In genomic region chr13:28754698-28755545, GRCh38 we compare ENCODE assay signal across 8 cellular contexts. TPM values are rescaled to one million over a fixed set of nuclear protein-coding genes. Genes with fewer than 3 reads are reported as not detected.
DNase-seq lines count a peak whose midpoint lies in the region; ATAC-seq, FAIRE-seq and TF ChIP-seq lines count a peak whose summit lies in the region.

No MANE protein-coding gene starts in this region.

- no peak overlapping the region for H2BK15ac ChIP-seq in H1 (ENCODE audit: low read length)

- H3K18ac ChIP-seq in H1 (ENCODE audit: extremely low read depth, low read length) = peak overlapping the region; percentile 43; the same call in 1 of the 2 replicates

- H3K56ac ChIP-seq in H1 (replicated peaks; ENCODE audit: insufficient read length, low read depth, low read length) = no peak overlapping the region

- H3K4ac ChIP-seq in H1 (replicated peaks; ENCODE audit: insufficient read length, low read depth, low read length) = no peak overlapping the region

- H4K5ac ChIP-seq in H1 (ENCODE audit: insufficient read length, low read depth, low read length) = peak overlapping the region; percentile 40

- POLR2A ChIA-PET in H1 (lab: Charles Lee; ENCODE audit: partially characterized antibody) = interaction anchor here (0.7 to 1.1 kb wide), 4 partner anchors 8 to 21 kb away, joined by 3 read pairs; no protein-coding TSS in a partner anchor
- POLR2A ChIA-PET in naive thymus-derived CD4-positive, alpha-beta T cell (lab: Charles Lee) = no interaction called here

- peak; percentile 47 to 60 for TF ChIP-seq RAD21 in H1 (IDR thresholded peaks at IDR 0.05 in 1 of 2, conservative IDR thresholded peaks at IDR 0.05 in 1 of 2; ENCODE audit: low read depth in 2 of 2, low read length in 2 of 2)

- no peaks in the 10 kb centered on the region for H3K23me2 ChIP-seq in H1 (ENCODE audit: low read depth, low read length)

- no peaks in the 10 kb centered on the region for H4K20me1 ChIP-seq in H1 (replicated peaks in 1 of 2; ENCODE audit: control insufficient read depth in 1 of 2, insufficient read depth in 2 of 2, low read length in 2 of 2)

- peak overlapping the region; percentile 13 for H2BK120ac ChIP-seq in H1 (replicated peaks; ENCODE audit: low read depth, low read length)

- H3K36me3 ChIP-seq in H1 (ENCODE audit: control insufficient read depth in 2 of 4, insufficient read depth in 4 of 4, low read length in 3 of 4) (no peaks in the 10 kb centered on the region; a peak in 1 of 8 replicates), MG63 (no peaks in the 10 kb centered on the region)
- no peaks in the 10 kb centered on the region for H3K36me3 ChIP-seq in naive thymus-derived CD4-positive, alpha-beta T cell (ENCODE audit: control insufficient read depth in 2 of 3, insufficient read depth in 3 of 3, low read length in 3 of 3)

- TF ChIP-seq EP300 in H1 (IDR thresholded peaks at IDR 0.05; ENCODE audit: borderline replicate concordance in 1 of 2, low read depth in 2 of 2, low read length in 2 of 2) = no peak

- no peak overlapping the region for H3K23ac ChIP-seq in H1 (ENCODE audit: insufficient read length)

- peak overlapping the region; percentile 91 for H2AFZ ChIP-seq in H1 (ENCODE audit: low read length)

- CTCF ChIA-PET in H1 (lab: Charles Lee; ENCODE audit: partially characterized antibody) = interaction anchor here (0.6 to 2.7 kb wide), 9 partner anchors 9 to 42 kb away, joined by 3 to 10 read pairs (median 3); no protein-coding TSS in a partner anchor
- CTCF ChIA-PET in naive thymus-derived CD4-positive, alpha-beta T cell (lab: Charles Lee) = interaction anchor here (0.7 kb wide), 1 partner anchor 42 kb away, joined by 3 read pairs; no protein-coding TSS in a partner anchor

- peak overlapping the region; percentile 84; the same call in 1 of the 2 replicates for H2AK5ac ChIP-seq in H1 (ENCODE audit: low read depth, low read length)

- H3K14ac ChIP-seq in H1 (ENCODE audit: insufficient read length) = no peak overlapping the region

- TF ChIP-seq POLR2A in H1 (IDR thresholded peaks at IDR 0.05; ENCODE audit: control extremely low read depth in 1 of 2, low read depth in 2 of 2, low read length in 2 of 2) = no peak

- H3K79me1 ChIP-seq in H1 (ENCODE audit: low read depth, low read length) = no peaks in the 10 kb centered on the region

- peaks cover 0 to 33% (median 15%) of the 10 kb centered on the region in 11 donors for H3K9me3 Mint-ChIP-seq in naive thymus-derived CD4-positive, alpha-beta T cell

- peaks cover 0 to 20% (median 7%) of the 10 kb centered on the region in 5 donors for H3K36me3 Mint-ChIP-seq in naive thymus-derived CD4-positive, alpha-beta T cell

- peak; percentile 50 for ATAC-seq in naive thymus-derived CD4-positive, alpha-beta T cell
- ATAC-seq in HG03108 (IDR thresholded peaks at IDR 0.05; ENCODE audit: unreplicated experiment) = no peak
- ATAC-seq in HG03469 (IDR thresholded peaks at IDR 0.05; ENCODE audit: unreplicated experiment) = no peak

- peaks cover 24 to 34% (median 29%) of the 10 kb centered on the region in 7 donors for H3K4me1 Mint-ChIP-seq in naive thymus-derived CD4-positive, alpha-beta T cell

- WGBS in H1 (ENCODE audit: extremely low coverage in 1 of 2, insufficient coverage in 1 of 2, insufficient read length in 1 of 2, insufficient replicate concordance in 2 of 2, low coverage in 1 of 2, low lambda C conversion rate in 2 of 2, missing lambda C conversion rate in 1 of 2), 2 experiments = 85% methylated on average over 32 of the region's 32 CpGs; no CpG with 5 or more reads in 1 of the 2 experiments

- FAIRE-seq in H1 (lab: Jason Lieb, UNC) = no peak

- H3K4me2 ChIP-seq in H1 (ENCODE audit: insufficient read depth in 1 of 2, low read depth in 2 of 2, low read length in 2 of 2) = no peak overlapping the region

- H2BK5ac ChIP-seq in H1 (ENCODE audit: low read depth, low read length) = peak overlapping the region; percentile 90; the same call in 1 of the 2 replicates

- TF ChIP-seq CTCF in GM10266 (IDR thresholded peaks at IDR 0.05; ENCODE audit: control insufficient read depth, insufficient read depth, low read depth, missing control alignments) (no peak), H1 (IDR thresholded peaks at IDR 0.05; ENCODE audit: control extremely low read depth in 1 of 3, insufficient read depth in 1 of 3, low read depth in 1 of 3, low read length in 3 of 3) (peak; percentile 50 to 72 (median 59))

- H3K4me1 ChIP-seq in H1 (replicated peaks in 1 of 4; ENCODE audit: control insufficient read depth in 3 of 4, insufficient read depth in 4 of 4, low read length in 3 of 4) = peaks cover 3 to 11% (median 4%) of the 10 kb centered on the region in 4 experiments
- peaks cover 0 to 9% of the 10 kb centered on the region in 2 donors for H3K4me1 ChIP-seq in naive thymus-derived CD4-positive, alpha-beta T cell (ENCODE audit: control insufficient read depth in 2 of 2, insufficient read depth in 2 of 2, low read length in 2 of 2)

- H3K27ac Mint-ChIP-seq in naive thymus-derived CD4-positive, alpha-beta T cell = peak overlapping the region; percentile 54 to 96 (median 85)

- H3K9me3 ChIP-seq in H1 (ENCODE audit: insufficient read depth in 2 of 2, low read depth in 1 of 2, low read length in 1 of 2) (0 out of 4 replicates have a peak, but pooled peaks cover 0 to 2% of the 10 kb centered on the region in 2 experiments), MG63 (peaks cover 5% of the 10 kb centered on the region; the same call in 1 of the 2 replicates)
- peaks cover 0 to 12% (median 0%) of the 10 kb centered on the region in 3 experiments for H3K9me3 ChIP-seq in naive thymus-derived CD4-positive, alpha-beta T cell (ENCODE audit: control insufficient read depth in 2 of 3, low read length in 3 of 3)

- H3K27ac ChIP-seq in H1 (ENCODE audit: low read depth, low read length) = peak overlapping the region; percentile 45; the same call in 1 of the 2 replicates
- peak overlapping the region; percentile 59 for H3K27ac ChIP-seq in naive thymus-derived CD4-positive, alpha-beta T cell (ENCODE audit: low read depth, low read length)

- intact Hi-C loops in naive thymus-derived CD4-positive, alpha-beta T cell (cut with micrococcal nuclease) = no loop called here

- peak overlapping the region; percentile 95; the same call in 1 of the 2 replicates for H2BK20ac ChIP-seq in H1 (ENCODE audit: low read length)

- DNase-seq in GM10266 (ENCODE audit: extremely low spot score) = peak; percentile 20
- peak; percentile 67 for DNase-seq in OCI-M1 (lab: John Stamatoyannopoulos, UW)
- peak in 1 of 2 experiments; percentile 57 for DNase-seq in H1 (ENCODE audit: low read depth in 1 of 2, low spot score in 2 of 2)
- DNase-seq in naive thymus-derived CD4-positive, alpha-beta T cell = no peak
- no peak for DNase-seq in MG63
- DNase-seq in glomerular visceral epithelial cell (ENCODE audit: extremely low spot score) = no peak

- H3K27me3 ChIP-seq in H1 (replicated peaks in 1 of 4; ENCODE audit: control insufficient read depth in 3 of 4, extremely low read depth in 1 of 4, insufficient read depth in 3 of 4, low read length in 3 of 4) (0 out of 7 replicates have a peak, but pooled peaks cover 0 to 2% (median 0%) of the 10 kb centered on the region in 4 experiments), MG63 (no peaks in the 10 kb centered on the region)
- H3K27me3 ChIP-seq in naive thymus-derived CD4-positive, alpha-beta T cell (ENCODE audit: control insufficient read depth in 2 of 2, insufficient read depth in 2 of 2, low read length in 2 of 2) = no peaks in the 10 kb centered on the region

- peak overlapping the region; percentile 78; the same call in 1 of the 2 replicates for H4K8ac ChIP-seq in H1 (ENCODE audit: extremely low read depth, insufficient read depth, low read length)

- H3K4me3 ChIP-seq in H1 (ENCODE audit: extremely low read depth in 1 of 4, insufficient read depth in 2 of 4, low read depth in 3 of 4, low read length in 4 of 4) (no peak overlapping the region), MG63 (no peak overlapping the region)
- H3K4me3 ChIP-seq in naive thymus-derived CD4-positive, alpha-beta T cell (ENCODE audit: low read length) = peak overlapping the region; percentile 21

- no peaks in the 10 kb centered on the region for H3K79me2 ChIP-seq in H1 (ENCODE audit: control insufficient read depth in 1 of 2, insufficient read depth in 2 of 2, low read length in 2 of 2)

- peak overlapping the region; percentile 65 to 85 (median 77) for H3K4me3 Mint-ChIP-seq in naive thymus-derived CD4-positive, alpha-beta T cell

- H3K9ac ChIP-seq in H1 (replicated peaks in 1 of 4; ENCODE audit: extremely low read depth in 1 of 4, low read depth in 3 of 4, low read length in 3 of 4) = no peak overlapping the region; a peak in 1 of 7 replicates

- peak overlapping the region; percentile 98 for H2BK12ac ChIP-seq in H1 (ENCODE audit: low read depth, low read length)

- H3K27me3 Mint-ChIP-seq in naive thymus-derived CD4-positive, alpha-beta T cell = no peaks in the 10 kb centered on the region

- peak overlapping the region; percentile 83 for H4K91ac ChIP-seq in H1 (replicated peaks; ENCODE audit: insufficient read length, low read length)

TF ChIP-seq in H1, 55 proteins besides CTCF, POLR2A, EP300 and RAD21 (continues in another document):
- no peak for TF ChIP-seq CBX8 (IDR thresholded peaks at IDR 0.05; ENCODE audit: borderline replicate concordance, low read depth, low read length)
- TF ChIP-seq HDAC2 (IDR thresholded peaks at IDR 0.05; ENCODE audit: borderline replicate concordance in 1 of 2, low read depth in 2 of 2, low read length in 2 of 2) = no peak
- no peak for TF ChIP-seq RBBP5 (IDR thresholded peaks at IDR 0.05; ENCODE audit: borderline replicate concordance, low read depth, low read length)
- TF ChIP-seq TCF12 (IDR thresholded peaks at IDR 0.05; ENCODE audit: low read depth, low read length) = no peak
- no peak for TF ChIP-seq MAFK (IDR thresholded peaks at IDR 0.05; ENCODE audit: low read depth, low read length)
- no peak for TF ChIP-seq CHD1 (IDR thresholded peaks at IDR 0.05; ENCODE audit: low read depth, low read length)
- TF ChIP-seq CBX5 (IDR thresholded peaks at IDR 0.05; ENCODE audit: low read depth, low read length) = no peak
- TF ChIP-seq EGR1 (IDR thresholded peaks at IDR 0.05; ENCODE audit: borderline replicate concordance, low read depth, low read length) = no peak

RNA-seq across cellular contexts. Expression of gene SLC46A3, which starts 36.2 kb away (rescaled TPM):
- total RNA-seq in H1 (2021; fragmentation: NEBNext Ultra II Directional; extraction: Animal tissue kit (Norgen Biotek cat#: 25700)) = 0.31 and 0.39 TPM in 2 replicates
- 0.50 and 0.67 TPM in 2 replicates for polyA plus RNA-seq in H1 (2011; rRNA removed)
- polyA plus RNA-seq in H1 (2011; cell fraction: cytosol; rRNA removed) = 0.56 TPM
- 0.24 TPM for polyA plus RNA-seq in H1 (2011; cell fraction: nucleus; rRNA removed)
- 0.22 to 0.37 TPM (median 0.31 TPM) in 4 replicates for polyA plus RNA-seq in H1 (2012, experiment 1 of 2)
- 0.09 TPM for polyA plus RNA-seq in H1 (2012, experiment 2 of 2)
- polyA plus RNA-seq in H1 (2013, experiment 1 of 2) = 1.1 TPM
- 1.1 TPM for polyA plus RNA-seq in H1 (2013, experiment 2 of 2)
- 0.27 and 0.91 TPM in 2 replicates for polyA minus RNA-seq in H1 (2011; rRNA and poly(A)+ RNA removed)
- not detected for polyA minus RNA-seq in H1 (2011; cell fraction: cytosol; rRNA and poly(A)+ RNA removed)
- polyA minus RNA-seq in H1 (2011; cell fraction: nucleus; rRNA and poly(A)+ RNA removed) = 0.30 TPM
- total RNA-seq in naive thymus-derived CD4-positive, alpha-beta T cell = 10 to 100 TPM; 11.1 to 23.6 (median 12.0) TPM
- 10 to 100 TPM; 34.2 to 39.8 TPM for polyA plus RNA-seq in naive thymus-derived CD4-positive, alpha-beta T cell
- total RNA-seq in MG63 (2014; rRNA removed; shearing (Covaris generic); ENCODE audit: low replicate concordance) = 0.86 and 6.9 TPM in 2 replicates

Comparison
In these comparisons a context has a peak if more than half of its experiments do, and no peak if none do; other contexts are left out.
1. DNase-seq: peak in GM10266 (single experiment) and OCI-M1 (single experiment); none in naive thymus-derived CD4-positive, alpha-beta T cell (0 of 9), MG63 (single experiment) and glomerular visceral epithelial cell (single experiment).